ENCODE assay signal across 25 cellular contexts in genomic region chr17:15918261-15918660, GRCh38. TPM values are rescaled to one million over a fixed set of nuclear protein-coding genes. Genes with fewer than 3 reads are reported as not detected.
"Had no signal": no experiment of that assay in that cellular context is flagged by ENCODE, and none has a peak within 500 bp of the region (broad histone marks: within the 10 kb centered on the region; RNA-seq: fewer than 3 reads in every experiment).

No MANE protein-coding gene starts in this region.

- H3K79me2 ChIP-seq: hepatocyte had no signal

- H3K36me3 ChIP-seq: ascending aorta, gastrocnemius medialis, spleen, suprapubic skin, tibial artery, WERI-Rb-1 had no signal

- DNase-seq: activated CD4-positive, alpha-beta memory T cell treated with anti-CD3 and anti-CD28 coated beads for 36 hours; activated CD4-positive, alpha-beta T cell treated with anti-CD3 and anti-CD28 coated beads, Interleukin-2, amount 10 ng/mL, durations not matched to agents 24 days and 14 days; activated CD4-positive, CD25-positive, alpha-beta regulatory T cell treated with anti-CD3 and anti-CD28 coated beads, Interleukin-2, amount 50 U/mL, for 72 hours; activated CD8-positive, alpha-beta memory T cell treated with anti-CD3 and anti-CD28 coated beads, Interleukin-2, amount 50 U/mL, for 4 hours; activated gamma-delta T cell; activated naive CD4-positive, alpha-beta T cell treated with anti-CD3 and anti-CD28 coated beads, Interleukin-2, amount 10 ng/mL, durations not matched to agents 7 days and 5 days; activated naive CD8-positive, alpha-beta T cell treated with anti-CD3 and anti-CD28 coated beads, Interleukin-2, amount 10 ng/mL, durations not matched to agents 7 days and 5 days; activated T-cell treated with anti-CD3 and anti-CD28 coated beads, Interleukin-2, amount 50 U/mL, for 1 hour; central memory CD4-positive, alpha-beta T cell; dermis blood vessel endothelial cell; effector memory CD4-positive, alpha-beta T cell; gastrocnemius medialis; glutamatergic neuron; midbrain; naive thymus-derived CD4-positive, alpha-beta T cell; spleen; stimulated activated naive CD4-positive, alpha-beta T cell; T-helper 9 cell; tibial artery; WERI-Rb-1 had no signal

- H3K4me3 ChIP-seq: hepatocyte had no signal

- H3K36me3 Mint-ChIP-seq: activated CD4-positive, alpha-beta memory T cell treated with anti-CD3 and anti-CD28 coated beads for 36 hours; activated naive CD4-positive, alpha-beta T cell treated with anti-CD3 and anti-CD28 coated beads, Interleukin-2, amount 10 ng/mL, durations not matched to agents 7 days and 5 days; activated naive CD8-positive, alpha-beta T cell treated with anti-CD3 and anti-CD28 coated beads, Interleukin-2, amount 10 ng/mL, durations not matched to agents 7 days and 5 days; naive thymus-derived CD4-positive, alpha-beta T cell had no signal

- FAIRE-seq: TTC549 had no signal

- H3K27me3 ChIP-seq: ascending aorta, hepatocyte had no signal

- H3K27ac Mint-ChIP-seq: activated CD4-positive, alpha-beta memory T cell treated with anti-CD3 and anti-CD28 coated beads for 36 hours; activated CD4-positive, alpha-beta T cell treated with anti-CD3 and anti-CD28 coated beads, Interleukin-2, amount 10 ng/mL, durations not matched to agents 24 days and 14 days; activated naive CD4-positive, alpha-beta T cell treated with anti-CD3 and anti-CD28 coated beads, Interleukin-2, amount 10 ng/mL, durations not matched to agents 7 days and 5 days; activated naive CD8-positive, alpha-beta T cell treated with anti-CD3 and anti-CD28 coated beads, Interleukin-2, amount 10 ng/mL, durations not matched to agents 7 days and 5 days; naive thymus-derived CD4-positive, alpha-beta T cell; T-helper 1 cell treated with Interleukin-12 subunit alpha and Interleukin-12 subunit beta and Interleukin-4 antibody, amounts not matched to agents 30 μg/mL and 1 μg/mL, for 36 hours had no signal

- ATAC-seq: gastrocnemius medialis; naive thymus-derived CD4-positive, alpha-beta T cell had no signal

- H3K9me3 Mint-ChIP-seq: activated CD4-positive, alpha-beta T cell treated with anti-CD3 and anti-CD28 coated beads, Interleukin-2, amount 10 ng/mL, durations not matched to agents 24 days and 14 days; activated naive CD4-positive, alpha-beta T cell treated with anti-CD3 and anti-CD28 coated beads, Interleukin-2, amount 10 ng/mL, durations not matched to agents 7 days and 5 days; T-helper 1 cell treated with Interleukin-12 subunit alpha and Interleukin-12 subunit beta and Interleukin-4 antibody, amounts not matched to agents 30 μg/mL and 1 μg/mL, for 36 hours had no signal

- H3K9me3 ChIP-seq: ascending aorta, gastrocnemius medialis, suprapubic skin had no signal

- H3K4me3 Mint-ChIP-seq: activated CD4-positive, alpha-beta memory T cell treated with anti-CD3 and anti-CD28 coated beads for 36 hours; activated CD4-positive, alpha-beta T cell treated with anti-CD3 and anti-CD28 coated beads, Interleukin-2, amount 10 ng/mL, durations not matched to agents 24 days and 14 days; activated naive CD4-positive, alpha-beta T cell treated with anti-CD3 and anti-CD28 coated beads, Interleukin-2, amount 10 ng/mL, durations not matched to agents 7 days and 5 days; activated naive CD8-positive, alpha-beta T cell treated with anti-CD3 and anti-CD28 coated beads, Interleukin-2, amount 10 ng/mL, durations not matched to agents 7 days and 5 days; naive thymus-derived CD4-positive, alpha-beta T cell; T-helper 1 cell treated with Interleukin-12 subunit alpha and Interleukin-12 subunit beta and Interleukin-4 antibody, amounts not matched to agents 30 μg/mL and 1 μg/mL, for 36 hours had no signal

- H3K27ac ChIP-seq: ascending aorta, gastrocnemius medialis, hepatocyte, spleen, suprapubic skin, tibial artery, WERI-Rb-1 had no signal

- H3K4me1 ChIP-seq: ascending aorta, gastrocnemius medialis had no signal

- H3K4me1 Mint-ChIP-seq: activated CD4-positive, alpha-beta T cell treated with anti-CD3 and anti-CD28 coated beads, Interleukin-2, amount 10 ng/mL, durations not matched to agents 24 days and 14 days; activated naive CD4-positive, alpha-beta T cell treated with anti-CD3 and anti-CD28 coated beads, Interleukin-2, amount 10 ng/mL, durations not matched to agents 7 days and 5 days had no signal

- H2AFZ ChIP-seq: hepatocyte had no signal

RNA-seq across cellular contexts. Expression of gene ADORA2B, which starts 26.7 kb away (rescaled TPM):
- total RNA-seq: ascending aorta had no signal
